ENCODE assay signal across 20 cellular contexts in the genomic region with DNA sequence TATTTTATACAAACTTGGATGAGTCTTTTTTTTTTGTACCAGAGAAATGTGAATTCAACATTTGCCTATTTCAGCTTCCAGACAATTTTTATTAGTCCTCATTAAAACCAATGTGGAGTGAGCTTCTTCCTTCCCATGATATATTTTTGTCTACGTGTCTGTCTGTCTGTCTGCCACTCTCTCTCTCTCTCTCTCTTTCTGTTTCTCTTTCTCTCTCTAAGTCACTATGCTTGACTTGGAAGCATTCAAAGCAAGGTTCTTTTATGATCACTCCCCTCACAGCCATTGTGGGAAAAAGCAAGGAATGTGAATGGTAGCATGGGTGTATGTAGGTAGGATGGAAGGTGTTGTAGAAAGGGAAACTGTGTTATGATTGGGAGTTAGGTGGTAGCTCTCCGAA.
"Had no signal": no experiment of that assay in that cellular context is flagged by ENCODE, and none has a peak within 500 bp of the region (broad histone marks: within the 10 kb centered on the region; RNA-seq: fewer than 3 reads in every experiment).

No MANE protein-coding gene starts in this region.

- H3K27ac ChIP-seq: KMS-11, Peyer's patch, SJCRH30 had no signal

- FAIRE-seq: HepG2, K562 had no signal

- H3K27me3 Mint-ChIP-seq: IgD-negative memory B cell had no signal

- H3K4me2 ChIP-seq: KMS-11 had no signal

- H3K27ac Mint-ChIP-seq: IgD-negative memory B cell had no signal

- H3K4me1 Mint-ChIP-seq: IgD-negative memory B cell had no signal

- ATAC-seq: HepG2, K562, PC-3, Right ventricle myocardium inferior, SK-N-SH treated with all-trans-retinoic acid at 6 μM for 48 hours had no signal

- H3K9me3 ChIP-seq: Peyer's patch, SJCRH30 had no signal

- H3K4me3 ChIP-seq: K562, Peyer's patch, SJCRH30 had no signal

- H3K4me3 Mint-ChIP-seq: IgD-negative memory B cell had no signal

- DNase-seq: Kasumi-1; MM.1S; NCI-H1436; NCI-H187; NCI-H2081 treated with DMSO at 0.1 percent for 48 hours; NCI-H2171; NCI-H510A; NCI-H524 treated with DMSO at 0.1 percent for 48 hours; NCI-H774; NK-92 treated with Interleukin-12 subunit alpha and Interleukin-12 subunit beta, amount 100 ng/mL, for 24 hours; Peyer's patch; T-helper 1 cell had no signal

- H3K9ac ChIP-seq: KMS-11 had no signal

- H3K4me1 ChIP-seq: Peyer's patch, SJCRH30 had no signal

- H3K27me3 ChIP-seq: Peyer's patch, SJCRH30 had no signal

- H3K36me3 ChIP-seq: Peyer's patch, SJCRH30 had no signal
